ENCODE assay signal across 11 cellular contexts in the genomic region with DNA sequence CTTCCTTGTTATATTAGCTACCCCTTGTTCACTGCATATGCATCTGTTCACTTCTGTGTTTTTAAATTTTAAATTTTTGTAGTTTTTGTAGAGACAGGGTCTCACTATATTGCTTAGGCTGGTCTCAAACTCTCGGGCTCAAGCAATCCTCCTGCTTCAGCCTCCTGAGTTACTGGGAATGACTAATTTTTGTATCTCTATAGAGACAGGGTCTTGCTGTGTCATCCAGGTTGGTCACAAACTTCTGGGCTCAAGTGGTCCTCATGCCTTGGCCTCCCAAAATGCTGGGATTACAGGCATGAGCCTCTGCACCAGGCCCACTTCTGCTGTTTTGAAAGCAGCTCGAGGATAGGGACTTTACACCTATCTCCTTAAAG.
DNase-seq lines count a peak whose midpoint lies in the region; ATAC-seq and TF ChIP-seq lines count a peak whose summit lies in the region.
"Had no signal": no experiment of that assay in that cellular context is flagged by ENCODE, and none has a peak within 500 bp of the region (broad histone marks: within the 10 kb centered on the region; RNA-seq: fewer than 3 reads in every experiment).

No MANE protein-coding gene starts in this region.

- TF ChIP-seq CTCF in brain microvascular endothelial cell (IDR thresholded peaks at IDR 0.05; ENCODE audit: low read depth, low read length, missing control alignments) (no peak), omental fat pad (IDR thresholded peaks at IDR 0.05) (no peak)

- H3K4me1 ChIP-seq in CD4-positive, alpha-beta memory T cell (ENCODE audit: insufficient read depth, low read length), result peaks cover 73% of the 10 kb centered on the region

- peak overlapping the region in 7 of 8 donors; percentile 45 to 84 (median 72) for H3K4me3 Mint-ChIP-seq in CD4-positive, alpha-beta memory T cell
- H3K4me3 Mint-ChIP-seq in activated CD4-positive, alpha-beta memory T cell treated with anti-CD3 and anti-CD28 coated beads, Interleukin-2, amount 10 ng/mL, durations not matched to agents 7 days and 5 days, result peak overlapping the region; percentile 38

- no peaks in the 10 kb centered on the region for H3K9me3 ChIP-seq in CD4-positive, alpha-beta memory T cell (ENCODE audit: control insufficient read depth in 1 of 2, low read length in 2 of 2)

- no peaks in the 10 kb centered on the region for H3K27me3 ChIP-seq in CD4-positive, alpha-beta memory T cell (ENCODE audit: insufficient read depth, low read length)
- no peaks in the 10 kb centered on the region for H3K27me3 ChIP-seq in brain microvascular endothelial cell (replicated peaks)

- CTCF ChIA-PET in CD4-positive, alpha-beta memory T cell (lab: Charles Lee; ENCODE audit: partially characterized antibody), result no interaction called here
- CTCF ChIA-PET in activated CD4-positive, alpha-beta memory T cell treated with anti-CD3 and anti-CD28 coated beads, Interleukin-2, amount 10 ng/mL, durations not matched to agents 7 days and 5 days (lab: Charles Lee), result interaction anchor here (1.1 to 1.3 kb wide), 2 partner anchors 64 to 165 kb away, joined by 4 to 6 read pairs; a partner anchor contains a TSS

- H3K9me3 Mint-ChIP-seq in CD4-positive, alpha-beta memory T cell, result peaks cover 0 to 2% (median 0%) of the 10 kb centered on the region in 8 donors
- peaks cover 16% of the 10 kb centered on the region for H3K9me3 Mint-ChIP-seq in activated CD4-positive, alpha-beta memory T cell treated with anti-CD3 and anti-CD28 coated beads, Interleukin-2, amount 10 ng/mL, durations not matched to agents 7 days and 5 days

- peak overlapping the region; percentile 49 for H3K27ac ChIP-seq in CD4-positive, alpha-beta memory T cell (ENCODE audit: low read depth, low read length)
- H3K27ac ChIP-seq in brain microvascular endothelial cell, result no peak overlapping the region

- POLR2A ChIA-PET in CD4-positive, alpha-beta memory T cell (lab: Charles Lee; ENCODE audit: partially characterized antibody), result interaction anchor here (0.7 to 2.0 kb wide), 14 partner anchors 8 to 265 kb away, joined by 3 to 7 read pairs (median 3); a partner anchor contains a TSS
- POLR2A ChIA-PET in activated CD4-positive, alpha-beta memory T cell treated with anti-CD3 and anti-CD28 coated beads, Interleukin-2, amount 10 ng/mL, durations not matched to agents 7 days and 5 days (lab: Charles Lee), result interaction anchor here (0.7 to 1.5 kb wide), 5 partner anchors 23 to 143 kb away, joined by 3 to 4 read pairs (median 3); no protein-coding TSS in a partner anchor

- peak overlapping the region in 1 of 2 donors; percentile 44 for H3K4me3 ChIP-seq in CD4-positive, alpha-beta memory T cell (ENCODE audit: low read length in 2 of 2)
- H3K4me3 ChIP-seq in brain microvascular endothelial cell (ENCODE audit: low read depth, low read length), result no peak overlapping the region

- intact Hi-C loops in CD4-positive, alpha-beta memory T cell (cut with micrococcal nuclease), result loop anchor here (1.0 to 2.0 kb wide), 3 partner anchors 9 to 129 kb away; a partner anchor contains a TSS

- no peak for DNase-seq in CD4-positive, alpha-beta memory T cell
- no peak for DNase-seq in activated CD4-positive, alpha-beta memory T cell treated with anti-CD3 and anti-CD28 coated beads, Interleukin-2, amount 10 ng/mL, durations not matched to agents 7 days and 5 days
- DNase-seq in brain microvascular endothelial cell, result no peak
- DNase-seq in stimulated activated naive CD4-positive, alpha-beta T cell (lab: John Stamatoyannopoulos, UW), result no peak
- no peak for DNase-seq in stimulated activated CD8-positive, alpha-beta memory T cell treated with anti-CD3 and anti-CD28 coated beads, Interleukin-4, amount 100 ng/mL, for 48 hours
- no peak for DNase-seq in omental fat pad (ENCODE audit: low spot score)
- DNase-seq: C1 segment of cervical spinal cord, NCI-H2081 treated with DMSO at 0.1 percent for 48 hours had no signal

- ATAC-seq in GM19395 (IDR thresholded peaks at IDR 0.05; ENCODE audit: unreplicated experiment) (peak; percentile 40), HG03025 (IDR thresholded peaks at IDR 0.05; ENCODE audit: low FRiP score, unreplicated experiment) (peak; percentile 5), omental fat pad (ENCODE audit: low FRiP score) (no peak)
- ATAC-seq: SK-N-SH treated with all-trans-retinoic acid at 6 μM for 48 hours had no signal

- H3K27me3 Mint-ChIP-seq in CD4-positive, alpha-beta memory T cell, result no peaks in the 10 kb centered on the region
- H3K27me3 Mint-ChIP-seq in activated CD4-positive, alpha-beta memory T cell treated with anti-CD3 and anti-CD28 coated beads, Interleukin-2, amount 10 ng/mL, durations not matched to agents 7 days and 5 days, result no peaks in the 10 kb centered on the region

- peaks cover 0 to 7% of the 10 kb centered on the region in 2 donors for H3K36me3 Mint-ChIP-seq in CD4-positive, alpha-beta memory T cell
- peaks cover 21% of the 10 kb centered on the region for H3K36me3 Mint-ChIP-seq in activated CD4-positive, alpha-beta memory T cell treated with anti-CD3 and anti-CD28 coated beads, Interleukin-2, amount 10 ng/mL, durations not matched to agents 7 days and 5 days (ENCODE audit: low read depth)

- H3K36me3 ChIP-seq in CD4-positive, alpha-beta memory T cell (ENCODE audit: insufficient read depth, low read length), result no peaks in the 10 kb centered on the region
- no peaks in the 10 kb centered on the region for H3K36me3 ChIP-seq in brain microvascular endothelial cell (replicated peaks)

- H3K27ac Mint-ChIP-seq in CD4-positive, alpha-beta memory T cell, result peak overlapping the region; percentile 63 to 98 (median 90)
- peak overlapping the region; percentile 77 for H3K27ac Mint-ChIP-seq in activated CD4-positive, alpha-beta memory T cell treated with anti-CD3 and anti-CD28 coated beads, Interleukin-2, amount 10 ng/mL, durations not matched to agents 7 days and 5 days

- in situ Hi-C loops in brain microvascular endothelial cell (cut with HindIII; ENCODE audit: low pct_ligation_motif_present, low sequenced_read_pairs), result no loop called here

- H3K4me1 Mint-ChIP-seq in CD4-positive, alpha-beta memory T cell, result peaks cover 38 to 79% (median 62%) of the 10 kb centered on the region in 4 donors
- H3K4me1 Mint-ChIP-seq in activated CD4-positive, alpha-beta memory T cell treated with anti-CD3 and anti-CD28 coated beads, Interleukin-2, amount 10 ng/mL, durations not matched to agents 7 days and 5 days, result peaks cover 36% of the 10 kb centered on the region
